ENCODE assay signal across 2 cellular contexts in the genomic region with DNA sequence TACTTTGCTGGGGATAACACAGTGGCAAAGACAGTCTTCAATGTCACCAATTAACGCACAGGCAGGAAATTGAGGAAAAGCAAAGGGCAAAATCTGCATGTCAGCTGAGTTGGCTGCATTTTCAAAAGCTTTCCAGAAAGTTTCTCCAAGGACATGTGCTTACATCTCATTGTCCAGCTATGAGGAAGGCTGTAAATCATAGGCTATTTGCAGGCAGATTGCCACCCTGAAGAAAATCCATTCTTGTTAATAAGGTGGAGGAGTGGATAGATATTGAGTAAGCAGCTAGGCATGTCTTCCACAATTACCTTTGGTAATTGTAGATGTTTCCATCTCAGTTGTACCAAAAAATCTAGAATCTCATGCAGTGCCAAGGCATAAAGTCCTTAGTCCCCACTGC.
TF ChIP-seq lines count a peak whose summit lies in the region.

No MANE protein-coding gene starts in this region.

TF ChIP-seq in SK-N-SH, 30 proteins besides CTCF, POLR2A, EP300 and RAD21 (continued from another document):
- TF ChIP-seq, protein P1, sequence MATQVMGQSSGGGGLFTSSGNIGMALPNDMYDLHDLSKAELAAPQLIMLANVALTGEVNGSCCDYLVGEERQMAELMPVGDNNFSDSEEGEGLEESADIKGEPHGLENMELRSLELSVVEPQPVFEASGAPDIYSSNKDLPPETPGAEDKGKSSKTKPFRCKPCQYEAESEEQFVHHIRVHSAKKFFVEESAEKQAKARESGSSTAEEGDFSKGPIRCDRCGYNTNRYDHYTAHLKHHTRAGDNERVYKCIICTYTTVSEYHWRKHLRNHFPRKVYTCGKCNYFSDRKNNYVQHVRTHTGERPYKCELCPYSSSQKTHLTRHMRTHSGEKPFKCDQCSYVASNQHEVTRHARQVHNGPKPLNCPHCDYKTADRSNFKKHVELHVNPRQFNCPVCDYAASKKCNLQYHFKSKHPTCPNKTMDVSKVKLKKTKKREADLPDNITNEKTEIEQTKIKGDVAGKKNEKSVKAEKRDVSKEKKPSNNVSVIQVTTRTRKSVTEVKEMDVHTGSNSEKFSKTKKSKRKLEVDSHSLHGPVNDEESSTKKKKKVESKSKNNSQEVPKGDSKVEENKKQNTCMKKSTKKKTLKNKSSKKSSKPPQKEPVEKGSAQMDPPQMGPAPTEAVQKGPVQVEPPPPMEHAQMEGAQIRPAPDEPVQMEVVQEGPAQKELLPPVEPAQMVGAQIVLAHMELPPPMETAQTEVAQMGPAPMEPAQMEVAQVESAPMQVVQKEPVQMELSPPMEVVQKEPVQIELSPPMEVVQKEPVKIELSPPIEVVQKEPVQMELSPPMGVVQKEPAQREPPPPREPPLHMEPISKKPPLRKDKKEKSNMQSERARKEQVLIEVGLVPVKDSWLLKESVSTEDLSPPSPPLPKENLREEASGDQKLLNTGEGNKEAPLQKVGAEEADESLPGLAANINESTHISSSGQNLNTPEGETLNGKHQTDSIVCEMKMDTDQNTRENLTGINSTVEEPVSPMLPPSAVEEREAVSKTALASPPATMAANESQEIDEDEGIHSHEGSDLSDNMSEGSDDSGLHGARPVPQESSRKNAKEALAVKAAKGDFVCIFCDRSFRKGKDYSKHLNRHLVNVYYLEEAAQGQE (IDR thresholded peaks at IDR 0.05; ENCODE audit: low read depth, low read length) = no peak
- TF ChIP-seq TAF1 (IDR thresholded peaks at IDR 0.05; ENCODE audit: borderline replicate concordance, low read depth, low read length) = no peak
- TF ChIP-seq MEF2A (IDR thresholded peaks at IDR 0.05; ENCODE audit: borderline replicate concordance, low read depth) = no peak
- TF ChIP-seq TCF12 (IDR thresholded peaks at IDR 0.05) = peak; percentile 53
- TF ChIP-seq, protein P2, sequence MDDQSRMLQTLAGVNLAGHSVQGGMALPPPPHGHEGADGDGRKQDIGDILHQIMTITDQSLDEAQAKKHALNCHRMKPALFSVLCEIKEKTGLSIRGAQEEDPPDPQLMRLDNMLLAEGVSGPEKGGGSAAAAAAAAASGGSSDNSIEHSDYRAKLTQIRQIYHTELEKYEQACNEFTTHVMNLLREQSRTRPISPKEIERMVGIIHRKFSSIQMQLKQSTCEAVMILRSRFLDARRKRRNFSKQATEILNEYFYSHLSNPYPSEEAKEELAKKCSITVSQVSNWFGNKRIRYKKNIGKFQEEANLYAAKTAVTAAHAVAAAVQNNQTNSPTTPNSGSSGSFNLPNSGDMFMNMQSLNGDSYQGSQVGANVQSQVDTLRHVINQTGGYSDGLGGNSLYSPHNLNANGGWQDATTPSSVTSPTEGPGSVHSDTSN (IDR thresholded peaks at IDR 0.05) = peak; percentile 65; the same call in 1 of the 2 replicates
- no peak for TF ChIP-seq TEAD4 (IDR thresholded peaks at IDR 0.05; ENCODE audit: borderline replicate concordance, insufficient read depth)
- no peak for TF ChIP-seq GABPA (IDR thresholded peaks at IDR 0.05; ENCODE audit: low read depth)
- TF ChIP-seq MXI1 (IDR thresholded peaks at IDR 0.05; ENCODE audit: low read depth, low read length) = no peak

TF ChIP-seq in SK-N-SH treated with all-trans-retinoic acid at 6 μM for 48 hours, 23 proteins besides CTCF, POLR2A, EP300 and RAD21 (continued from another document):
- TF ChIP-seq, protein P3, sequence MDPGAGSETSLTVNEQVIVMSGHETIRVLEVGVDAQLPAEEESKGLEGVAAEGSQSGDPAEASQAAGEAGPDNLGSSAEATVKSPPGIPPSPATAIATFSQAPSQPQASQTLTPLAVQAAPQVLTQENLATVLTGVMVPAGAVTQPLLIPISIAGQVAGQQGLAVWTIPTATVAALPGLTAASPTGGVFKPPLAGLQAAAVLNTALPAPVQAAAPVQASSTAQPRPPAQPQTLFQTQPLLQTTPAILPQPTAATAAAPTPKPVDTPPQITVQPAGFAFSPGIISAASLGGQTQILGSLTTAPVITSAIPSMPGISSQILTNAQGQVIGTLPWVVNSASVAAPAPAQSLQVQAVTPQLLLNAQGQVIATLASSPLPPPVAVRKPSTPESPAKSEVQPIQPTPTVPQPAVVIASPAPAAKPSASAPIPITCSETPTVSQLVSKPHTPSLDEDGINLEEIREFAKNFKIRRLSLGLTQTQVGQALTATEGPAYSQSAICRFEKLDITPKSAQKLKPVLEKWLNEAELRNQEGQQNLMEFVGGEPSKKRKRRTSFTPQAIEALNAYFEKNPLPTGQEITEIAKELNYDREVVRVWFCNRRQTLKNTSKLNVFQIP (CRISPR knock-in tag; IDR thresholded peaks at IDR 0.05; ENCODE audit: borderline replicate concordance, low read depth) = no peak
- no peak for TF ChIP-seq ZFP30 (CRISPR knock-in tag; IDR thresholded peaks at IDR 0.05)
- TF ChIP-seq, protein P4, sequence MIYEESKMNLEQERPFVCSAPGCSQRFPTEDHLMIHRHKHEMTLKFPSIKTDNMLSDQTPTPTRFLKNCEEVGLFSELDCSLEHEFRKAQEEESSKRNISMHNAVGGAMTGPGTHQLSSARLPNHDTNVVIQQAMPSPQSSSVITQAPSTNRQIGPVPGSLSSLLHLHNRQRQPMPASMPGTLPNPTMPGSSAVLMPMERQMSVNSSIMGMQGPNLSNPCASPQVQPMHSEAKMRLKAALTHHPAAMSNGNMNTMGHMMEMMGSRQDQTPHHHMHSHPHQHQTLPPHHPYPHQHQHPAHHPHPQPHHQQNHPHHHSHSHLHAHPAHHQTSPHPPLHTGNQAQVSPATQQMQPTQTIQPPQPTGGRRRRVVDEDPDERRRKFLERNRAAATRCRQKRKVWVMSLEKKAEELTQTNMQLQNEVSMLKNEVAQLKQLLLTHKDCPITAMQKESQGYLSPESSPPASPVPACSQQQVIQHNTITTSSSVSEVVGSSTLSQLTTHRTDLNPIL (CRISPR knock-in tag; IDR thresholded peaks at IDR 0.05; ENCODE audit: low read depth) = no peak
- no peak for TF ChIP-seq PPARA (CRISPR knock-in tag; IDR thresholded peaks at IDR 0.05; ENCODE audit: borderline replicate concordance)
TF ChIP-seq in SK-N-SH treated with all-trans-retinoic acid at 6 μM for 48 hours: peak in this region for 0.
